In genomic region chr16:67161595-67162058, GRCh38 we compare ENCODE assay signal across 8 cellular contexts. TPM values are rescaled to one million over a fixed set of nuclear protein-coding genes. Genes with fewer than 3 reads are reported as not detected.
DNase-seq lines count a peak whose midpoint lies in the region; ATAC-seq and TF ChIP-seq lines count a peak whose summit lies in the region.

No MANE protein-coding gene starts in this region.

- no peaks in the 10 kb centered on the region for H3K9me3 Mint-ChIP-seq in CD8-positive, alpha-beta memory T cell
- no peaks in the 10 kb centered on the region for H3K9me3 Mint-ChIP-seq in osteocyte (ENCODE audit: unreplicated experiment)

- H3K36me3 Mint-ChIP-seq in CD8-positive, alpha-beta memory T cell, result peaks cover 0 to 13% (median 0%) of the 10 kb centered on the region in 3 donors
- peaks cover 2% of the 10 kb centered on the region for H3K36me3 Mint-ChIP-seq in osteocyte (ENCODE audit: unreplicated experiment)

- no peaks in the 10 kb centered on the region for H3K9me3 ChIP-seq in CD8-positive, alpha-beta memory T cell (ENCODE audit: low read length)

- no peak for DNase-seq in CD8-positive, alpha-beta memory T cell
- DNase-seq in SHP77 treated with DMSO at 0.1 percent for 48 hours (lab: John Stamatoyannopoulos, UW), result peak; percentile 10
- no peak for DNase-seq in fibroblast of pulmonary artery (ENCODE audit: low read depth)
- DNase-seq in osteocyte (ENCODE audit: extremely low spot score, unreplicated experiment), result no peak
- no peak for DNase-seq in NCI-H226
- no peak for DNase-seq in foreskin keratinocyte
- no peak for DNase-seq in NCI-H1105 treated with DMSO at 0.1 percent for 48 hours (lab: John Stamatoyannopoulos, UW)

- ATAC-seq in foreskin keratinocyte (no peak), GM21723 (IDR thresholded peaks at IDR 0.05; ENCODE audit: unreplicated experiment) (no peak)

- CTCF ChIA-PET in CD8-positive, alpha-beta memory T cell (lab: Charles Lee), result interaction anchor here (1.8 to 17.6 kb wide), 5 partner anchors 8 to 24 kb away, joined by 9 to 205 read pairs (median 22); partner anchors contain the start of genes B3GNT9, EXOC3L1, MATCAP1 and NOL3

- POLR2A ChIA-PET in CD8-positive, alpha-beta memory T cell (lab: Charles Lee), result interaction anchor here (0.6 to 2.6 kb wide), 3 partner anchors 10 to 51 kb away, joined by 3 to 9 read pairs (median 3); partner anchors contain the start of gene B3GNT9

- H3K27me3 ChIP-seq in CD8-positive, alpha-beta memory T cell (ENCODE audit: insufficient read depth, low read length, poor library complexity, severe bottlenecking), result peaks cover 40% of the 10 kb centered on the region
- H3K27me3 ChIP-seq in foreskin keratinocyte, result peaks cover 18% of the 10 kb centered on the region

- H3K36me3 ChIP-seq in CD8-positive, alpha-beta memory T cell (ENCODE audit: insufficient read depth, low read length), result no peaks in the 10 kb centered on the region

- no peak overlapping the region for H3K27ac ChIP-seq in CD8-positive, alpha-beta memory T cell (ENCODE audit: low read depth, low read length)
- H3K27ac ChIP-seq in foreskin keratinocyte, result no peak overlapping the region

- H3K4me1 Mint-ChIP-seq in CD8-positive, alpha-beta memory T cell, result peaks cover 40 to 74% (median 47%) of the 10 kb centered on the region in 3 donors
- H3K4me1 Mint-ChIP-seq in osteocyte (ENCODE audit: unreplicated experiment), result peaks cover 39% of the 10 kb centered on the region

- H3K27me3 Mint-ChIP-seq in CD8-positive, alpha-beta memory T cell, result peaks cover 38 to 42% of the 10 kb centered on the region in 2 donors
- H3K27me3 Mint-ChIP-seq in osteocyte (ENCODE audit: unreplicated experiment), result peaks cover 29% of the 10 kb centered on the region

- peaks cover 73% of the 10 kb centered on the region for H3K4me1 ChIP-seq in CD8-positive, alpha-beta memory T cell (ENCODE audit: insufficient read depth, low read length)
- peaks cover 7% of the 10 kb centered on the region for H3K4me1 ChIP-seq in foreskin keratinocyte

- TF ChIP-seq CTCF in fibroblast of pulmonary artery (IDR thresholded peaks at IDR 0.05; ENCODE audit: low read length, missing control alignments) (no peak), osteocyte (IDR thresholded peaks at IDR 0.05) (no peak), foreskin keratinocyte (conservative IDR thresholded peaks at IDR 0.05) (no peak)

- H3K4me3 ChIP-seq in CD8-positive, alpha-beta memory T cell (ENCODE audit: low read length), result peak overlapping the region; percentile 95
- H3K4me3 ChIP-seq in fibroblast of pulmonary artery (replicated peaks; ENCODE audit: low read depth, low read length), result peak overlapping the region; percentile 93

- peak overlapping the region in 4 of 7 donors; percentile 19 to 66 (median 40) for H3K4me3 Mint-ChIP-seq in CD8-positive, alpha-beta memory T cell
- peak overlapping the region; percentile 54 for H3K4me3 Mint-ChIP-seq in osteocyte (ENCODE audit: unreplicated experiment)

- peak overlapping the region in 1 of 8 donors; percentile 36 for H3K27ac Mint-ChIP-seq in CD8-positive, alpha-beta memory T cell
- H3K27ac Mint-ChIP-seq in osteocyte (ENCODE audit: unreplicated experiment), result no peak overlapping the region

RNA-seq across cellular contexts. Expression of gene FBXL8, which starts 1.9 kb away (rescaled TPM):
- total RNA-seq in CD8-positive, alpha-beta memory T cell, result 10 to 100 TPM; 10.5 to 14.3 TPM
- 11.6 TPM for polyA plus RNA-seq in CD8-positive, alpha-beta memory T cell
- 12.8 and 15.5 TPM in 2 replicates for total RNA-seq in osteocyte
- total RNA-seq in foreskin keratinocyte, result 3.6 and 3.8 TPM in 2 replicates
- polyA plus RNA-seq in foreskin keratinocyte, result 2.6 and 2.8 TPM in 2 replicates

RNA-seq across cellular contexts. Expression of gene TRADD, which starts 1.9 kb away (rescaled TPM):
- 10 to 100 TPM; 23.8 to 28.7 TPM for total RNA-seq in CD8-positive, alpha-beta memory T cell
- polyA plus RNA-seq in CD8-positive, alpha-beta memory T cell, result 141 TPM
- total RNA-seq in osteocyte, result 13.4 and 14.1 TPM in 2 replicates
- total RNA-seq in foreskin keratinocyte, result 14.7 and 19.3 TPM in 2 replicates
- 21.5 and 26.6 TPM in 2 replicates for polyA plus RNA-seq in foreskin keratinocyte

RNA-seq across cellular contexts. Expression of gene HSF4, which starts 2.9 kb away (rescaled TPM):
- 10 to 100 TPM; 11.6 to 13.3 TPM for total RNA-seq in CD8-positive, alpha-beta memory T cell
- polyA plus RNA-seq in CD8-positive, alpha-beta memory T cell, result not detected
- 19.6 and 22.3 TPM in 2 replicates for total RNA-seq in osteocyte
- total RNA-seq in foreskin keratinocyte, result 2.6 and 4.7 TPM in 2 replicates
- 3.3 and 6.0 TPM in 2 replicates for polyA plus RNA-seq in foreskin keratinocyte

RNA-seq across cellular contexts. Expression of gene NOL3, which starts 8.7 kb away (rescaled TPM):
- 1 to 10 TPM; 2.1 to 2.3 TPM for total RNA-seq in CD8-positive, alpha-beta memory T cell
- 0.91 TPM for polyA plus RNA-seq in CD8-positive, alpha-beta memory T cell
- total RNA-seq in osteocyte, result 15.8 and 22.8 TPM in 2 replicates
- total RNA-seq in foreskin keratinocyte, result 13.9 and 16.9 TPM in 2 replicates
- polyA plus RNA-seq in foreskin keratinocyte, result 19.7 and 22.1 TPM in 2 replicates

RNA-seq across cellular contexts. Expression of gene B3GNT9, which starts 10.8 kb away (rescaled TPM):
- 1 to 10 TPM; 2.4 to 2.7 TPM for total RNA-seq in CD8-positive, alpha-beta memory T cell
- 5.0 TPM for polyA plus RNA-seq in CD8-positive, alpha-beta memory T cell
- total RNA-seq in osteocyte (44.1 and 44.9 TPM in 2 replicates), foreskin keratinocyte (9.0 and 12.1 TPM in 2 replicates)
- polyA plus RNA-seq in foreskin keratinocyte, result 7.9 and 9.6 TPM in 2 replicates
